In genomic region chr1:155308493-155309422, GRCh38 we compare ENCODE assay signal across 8 cellular contexts. TPM values are rescaled to one million over a fixed set of nuclear protein-coding genes. Genes with fewer than 3 reads are reported as not detected.
DNase-seq lines count a peak whose midpoint lies in the region; ATAC-seq and TF ChIP-seq lines count a peak whose summit lies in the region.

Gene FDPS, plus strand, starts transcription at chr1:155308866. Its CDS starts 924 bp downstream, at chr1:155309790.

- CTCF ChIA-PET in SK-N-SH (lab: Yijun Ruan, JAX), result interaction anchor here (0.7 to 3.5 kb wide), 14 partner anchors 11 to 194 kb away, joined by 3 to 51 read pairs (median 4); partner anchors contain the start of gene HCN3

- H3K9me2 ChIP-seq in SK-N-SH, result no peaks in the 10 kb centered on the region

- H3K4me3 ChIP-seq in SK-N-SH (ENCODE audit: low read depth in 2 of 2, low read length in 1 of 2) (peak within 1 kb of the TSS; percentile 74 to 76), gastroesophageal sphincter (peak within 1 kb of the TSS; percentile 61 to 76)

- WGBS in SK-N-SH (ENCODE audit: low lambda C conversion rate), result 1% methylated on average over 39 of the region's 51 CpGs
- 0% methylated on average over 14 of the region's 51 CpGs for WGBS in gastroesophageal sphincter (ENCODE audit: low coverage in 1 of 2), 2 donors

- H3K9me3 ChIP-seq in SK-N-SH (no peaks in the 10 kb centered on the region), gastroesophageal sphincter (no peaks in the 10 kb centered on the region)

- POLR2A ChIA-PET in SK-N-SH (lab: Yijun Ruan, JAX), result interaction anchor here (0.7 to 1.9 kb wide), 5 partner anchors 12 to 57 kb away, joined by 3 to 7 read pairs (median 4); partner anchors contain the start of genes RUSC1 and SCAMP3

- peaks cover 30% of the 10 kb centered on the region for H3K79me2 ChIP-seq in SK-N-SH (ENCODE audit: insufficient read depth)

- no peak for TF ChIP-seq EP300 in SK-N-SH (IDR thresholded peaks at IDR 0.05; ENCODE audit: borderline replicate concordance in 1 of 2, low read depth in 1 of 2, low read length in 1 of 2)
- TF ChIP-seq EP300 in gastroesophageal sphincter (IDR thresholded peaks at IDR 0.05), result no peak

- DNase-seq in GM04504 (ENCODE audit: low read depth) (peak; percentile 97), NCI-H1048 (lab: John Stamatoyannopoulos, UW) (peak; percentile 100), SK-N-SH (peak; percentile 94), non-pigmented ciliary epithelial cell (ENCODE audit: low read depth) (peak; percentile 93), superior temporal gyrus (ENCODE audit: extremely low spot score) (peak; percentile 100)
- peak; percentile 97 for DNase-seq in activated naive CD4-positive, alpha-beta T cell treated with anti-CD3 and anti-CD28 coated beads, Interleukin-2, amount 50 U/mL, for 16 hours

- TF ChIP-seq POLR2A in gastroesophageal sphincter (IDR thresholded peaks at IDR 0.05), result peak; percentile 28 to 35

- H3K36me3 ChIP-seq in SK-N-SH (replicated peaks in 1 of 2; ENCODE audit: control insufficient read depth in 1 of 2, insufficient read depth in 2 of 2, low read length in 1 of 2), result peaks cover 3 to 7% of the 10 kb centered on the region in 2 experiments
- peaks cover 0 to 34% of the 10 kb centered on the region in 2 donors for H3K36me3 ChIP-seq in gastroesophageal sphincter

- no peaks in the 10 kb centered on the region for H4K20me1 ChIP-seq in SK-N-SH (ENCODE audit: insufficient read depth)

- no peaks in the 10 kb centered on the region for H3K27me3 ChIP-seq in SK-N-SH (ENCODE audit: insufficient read depth)
- no peaks in the 10 kb centered on the region for H3K27me3 ChIP-seq in gastroesophageal sphincter

- peak within 1 kb of the TSS; percentile 84 for H3K9ac ChIP-seq in SK-N-SH

- peaks cover 0 to 10% of the 10 kb centered on the region in 2 experiments; a peak in 1 of 4 replicates for H3K4me1 ChIP-seq in SK-N-SH (ENCODE audit: control insufficient read depth in 1 of 2, insufficient read depth in 2 of 2, low read depth in 1 of 2, low read length in 1 of 2)
- peaks cover 0 to 32% (median 14%) of the 10 kb centered on the region in 3 donors for H3K4me1 ChIP-seq in gastroesophageal sphincter

- H3K4me2 ChIP-seq in SK-N-SH, result peak within 1 kb of the TSS; percentile 85

- ATAC-seq in HG02571 (IDR thresholded peaks at IDR 0.05; ENCODE audit: unreplicated experiment) (peak; percentile 95), gastroesophageal sphincter (peak; percentile 100)

- H3K27ac ChIP-seq in SK-N-SH (ENCODE audit: low read depth in 2 of 2, low read length in 1 of 2) (peak within 1 kb of the TSS; percentile 79 to 92), gastroesophageal sphincter (peak within 1 kb of the TSS; percentile 71 to 91 (median 89))

- peak within 1 kb of the TSS; percentile 82 for H2AFZ ChIP-seq in SK-N-SH (ENCODE audit: low read depth)

- TF ChIP-seq CTCF in SK-N-SH (IDR thresholded peaks at IDR 0.05), result no peak
- peak in 3 of 4 experiments; percentile 5 to 64 (median 64) for TF ChIP-seq CTCF in gastroesophageal sphincter (IDR thresholded peaks at IDR 0.05)

- H3F3A ChIP-seq in SK-N-SH (replicated peaks; ENCODE audit: insufficient read depth), result peaks cover 12% of the 10 kb centered on the region

- TF ChIP-seq RAD21 in SK-N-SH (IDR thresholded peaks at IDR 0.05; ENCODE audit: low read length), result no peak

TF ChIP-seq in SK-N-SH, 30 proteins besides CTCF, POLR2A, EP300 and RAD21 (continues in another document):
- TF ChIP-seq IRF3 (IDR thresholded peaks at IDR 0.05; ENCODE audit: low read depth, low read length) (peak; percentile 27; the same call in 1 of the 2 replicates), FOXM1 (IDR thresholded peaks at IDR 0.05; ENCODE audit: low read depth) (no peak), EZH2phosphoT487 (IDR thresholded peaks at IDR 0.05; ENCODE audit: borderline replicate concordance, low read depth) (no peak), SMC3 (IDR thresholded peaks at IDR 0.05; ENCODE audit: low read depth, low read length) (no peak), GATA2 (CRISPR knock-in tag; IDR thresholded peaks at IDR 0.05) (peak; percentile 63), POLR2AphosphoS5 (IDR thresholded peaks at IDR 0.05; ENCODE audit: low read depth, low read length) (peak; percentile 84), CHD2 (IDR thresholded peaks at IDR 0.05; ENCODE audit: low read length, partially characterized antibody) (peak; percentile 99), YY1 (IDR thresholded peaks at IDR 0.05; ENCODE audit: low read depth) (0 out of 2 replicates have a peak, but pooled peaks have one; percentile 45), NFIC (IDR thresholded peaks at IDR 0.05; ENCODE audit: borderline replicate concordance) (no peak; the same call in 1 of the 2 replicates), TAF1 (IDR thresholded peaks at IDR 0.05; ENCODE audit: borderline replicate concordance, low read depth, low read length) (peak; percentile 41), SIN3A (IDR thresholded peaks at IDR 0.05; ENCODE audit: borderline replicate concordance, low read depth, low read length) (peak; percentile 86; the same call in 1 of the 2 replicates), MXI1 (IDR thresholded peaks at IDR 0.05; ENCODE audit: low read depth, low read length) (peak; percentile 60; the same call in 1 of the 2 replicates), USF2 (IDR thresholded peaks at IDR 0.05; ENCODE audit: borderline replicate concordance, low read depth, low read length) (0 out of 2 replicates have a peak, but pooled peaks have one; percentile 21), RFX5 (IDR thresholded peaks at IDR 0.05; ENCODE audit: low read length) (peak; percentile 78; the same call in 1 of the 2 replicates), GABPA (IDR thresholded peaks at IDR 0.05; ENCODE audit: low read depth) (peak; percentile 69)
- TF ChIP-seq, protein P1, sequence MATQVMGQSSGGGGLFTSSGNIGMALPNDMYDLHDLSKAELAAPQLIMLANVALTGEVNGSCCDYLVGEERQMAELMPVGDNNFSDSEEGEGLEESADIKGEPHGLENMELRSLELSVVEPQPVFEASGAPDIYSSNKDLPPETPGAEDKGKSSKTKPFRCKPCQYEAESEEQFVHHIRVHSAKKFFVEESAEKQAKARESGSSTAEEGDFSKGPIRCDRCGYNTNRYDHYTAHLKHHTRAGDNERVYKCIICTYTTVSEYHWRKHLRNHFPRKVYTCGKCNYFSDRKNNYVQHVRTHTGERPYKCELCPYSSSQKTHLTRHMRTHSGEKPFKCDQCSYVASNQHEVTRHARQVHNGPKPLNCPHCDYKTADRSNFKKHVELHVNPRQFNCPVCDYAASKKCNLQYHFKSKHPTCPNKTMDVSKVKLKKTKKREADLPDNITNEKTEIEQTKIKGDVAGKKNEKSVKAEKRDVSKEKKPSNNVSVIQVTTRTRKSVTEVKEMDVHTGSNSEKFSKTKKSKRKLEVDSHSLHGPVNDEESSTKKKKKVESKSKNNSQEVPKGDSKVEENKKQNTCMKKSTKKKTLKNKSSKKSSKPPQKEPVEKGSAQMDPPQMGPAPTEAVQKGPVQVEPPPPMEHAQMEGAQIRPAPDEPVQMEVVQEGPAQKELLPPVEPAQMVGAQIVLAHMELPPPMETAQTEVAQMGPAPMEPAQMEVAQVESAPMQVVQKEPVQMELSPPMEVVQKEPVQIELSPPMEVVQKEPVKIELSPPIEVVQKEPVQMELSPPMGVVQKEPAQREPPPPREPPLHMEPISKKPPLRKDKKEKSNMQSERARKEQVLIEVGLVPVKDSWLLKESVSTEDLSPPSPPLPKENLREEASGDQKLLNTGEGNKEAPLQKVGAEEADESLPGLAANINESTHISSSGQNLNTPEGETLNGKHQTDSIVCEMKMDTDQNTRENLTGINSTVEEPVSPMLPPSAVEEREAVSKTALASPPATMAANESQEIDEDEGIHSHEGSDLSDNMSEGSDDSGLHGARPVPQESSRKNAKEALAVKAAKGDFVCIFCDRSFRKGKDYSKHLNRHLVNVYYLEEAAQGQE (IDR thresholded peaks at IDR 0.05; ENCODE audit: low read depth, low read length), result no peak
- TF ChIP-seq, protein P2, sequence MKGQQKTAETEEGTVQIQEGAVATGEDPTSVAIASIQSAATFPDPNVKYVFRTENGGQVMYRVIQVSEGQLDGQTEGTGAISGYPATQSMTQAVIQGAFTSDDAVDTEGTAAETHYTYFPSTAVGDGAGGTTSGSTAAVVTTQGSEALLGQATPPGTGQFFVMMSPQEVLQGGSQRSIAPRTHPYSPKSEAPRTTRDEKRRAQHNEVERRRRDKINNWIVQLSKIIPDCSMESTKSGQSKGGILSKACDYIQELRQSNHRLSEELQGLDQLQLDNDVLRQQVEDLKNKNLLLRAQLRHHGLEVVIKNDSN (IDR thresholded peaks at IDR 0.05; ENCODE audit: borderline replicate concordance, low read depth), result peak; percentile 82; the same call in 1 of the 2 replicates

RNA-seq across cellular contexts. Expression of gene FDPS, which starts in this region (rescaled TPM):
- polyA plus RNA-seq in SK-N-SH (2012; rRNA removed), result 126 and 142 TPM in 2 replicates
- polyA plus RNA-seq in SK-N-SH (2012; cell fraction: cytosol; rRNA removed), result 127 and 129 TPM in 2 replicates
- 164 and 167 TPM in 2 replicates for polyA plus RNA-seq in SK-N-SH (2012; cell fraction: nucleus; rRNA removed)
- 100 to 1,000 TPM in 1 of 4 donors, 10 to 100 TPM in 3; 71.2 to 125 (median 81.0) TPM for total RNA-seq in gastroesophageal sphincter

Comparison
In these comparisons a context has a peak if more than half of its experiments do, and no peak if none do; other contexts are left out.
1. Peak in every context shown above with its lines: DNase-seq, ATAC-seq, H3K4me3 ChIP-seq and H3K27ac ChIP-seq.